Comparison of ENCODE assay signal across 21 cellular contexts in genomic region chr2:95086017-95086416, GRCh38. TPM values are rescaled to one million over a fixed set of nuclear protein-coding genes. Genes with fewer than 3 reads are reported as not detected.
A peak's percentile ranks its signal among the peaks of the same experiment; 100 is the strongest.
DNase-seq lines count a peak whose midpoint lies in the region; ATAC-seq lines count a peak whose summit lies in the region.
"Had no signal": no experiment of that assay in that cellular context is flagged by ENCODE, and none has a peak within 500 bp of the region (broad histone marks: within the 10 kb centered on the region; RNA-seq: fewer than 3 reads in every experiment).

No MANE protein-coding gene starts in this region.

- POLR2A ChIA-PET in activated naive CD8-positive, alpha-beta T cell treated with anti-CD3 and anti-CD28 coated beads, Interleukin-2, amount 10 ng/mL, durations not matched to agents 7 days and 5 days (lab: Charles Lee), result no interaction called here

- no peak overlapping the region for H3K4me3 Mint-ChIP-seq in activated naive CD8-positive, alpha-beta T cell treated with anti-CD3 and anti-CD28 coated beads, Interleukin-2, amount 10 ng/mL, durations not matched to agents 7 days and 5 days
- no peak overlapping the region for H3K4me3 Mint-ChIP-seq in activated naive CD8-positive, alpha-beta T cell treated with anti-CD3 and anti-CD28 coated beads for 36 hours
- H3K4me3 Mint-ChIP-seq: CD14-positive monocyte; CD4-positive, alpha-beta memory T cell; CD4-positive, CD25-positive, alpha-beta regulatory T cell; CD8-positive, alpha-beta memory T cell had no signal

- peaks cover 24% of the 10 kb centered on the region for H3K36me3 Mint-ChIP-seq in activated naive CD8-positive, alpha-beta T cell treated with anti-CD3 and anti-CD28 coated beads, Interleukin-2, amount 10 ng/mL, durations not matched to agents 7 days and 5 days
- peaks cover 27% of the 10 kb centered on the region for H3K36me3 Mint-ChIP-seq in activated naive CD8-positive, alpha-beta T cell treated with anti-CD3 and anti-CD28 coated beads for 36 hours

- intact Hi-C loops in left colon (cut with DNase I, micrococcal nuclease), result no loop called here

- H3K9me3 Mint-ChIP-seq in activated naive CD8-positive, alpha-beta T cell treated with anti-CD3 and anti-CD28 coated beads, Interleukin-2, amount 10 ng/mL, durations not matched to agents 7 days and 5 days, result no peaks in the 10 kb centered on the region
- no peaks in the 10 kb centered on the region for H3K9me3 Mint-ChIP-seq in activated naive CD8-positive, alpha-beta T cell treated with anti-CD3 and anti-CD28 coated beads for 36 hours
- H3K9me3 Mint-ChIP-seq: CD4-positive, alpha-beta memory T cell; CD8-positive, alpha-beta memory T cell had no signal

- no peak for ATAC-seq in activated naive CD8-positive, alpha-beta T cell treated with anti-CD3 and anti-CD28 coated beads, Interleukin-2, amount 10 ng/mL, durations not matched to agents 7 days and 5 days (ENCODE audit: low read depth)
- peak; percentile 84 for ATAC-seq in left colon
- ATAC-seq: GM12878 had no signal

- no peaks in the 10 kb centered on the region for H3K27me3 Mint-ChIP-seq in activated naive CD8-positive, alpha-beta T cell treated with anti-CD3 and anti-CD28 coated beads, Interleukin-2, amount 10 ng/mL, durations not matched to agents 7 days and 5 days
- H3K27me3 Mint-ChIP-seq in activated naive CD8-positive, alpha-beta T cell treated with anti-CD3 and anti-CD28 coated beads for 36 hours, result no peaks in the 10 kb centered on the region
- H3K27me3 Mint-ChIP-seq: CD4-positive, alpha-beta memory T cell; CD4-positive, CD25-positive, alpha-beta regulatory T cell; CD8-positive, alpha-beta memory T cell had no signal

- peaks cover 3% of the 10 kb centered on the region for H3K4me1 Mint-ChIP-seq in activated naive CD8-positive, alpha-beta T cell treated with anti-CD3 and anti-CD28 coated beads, Interleukin-2, amount 10 ng/mL, durations not matched to agents 7 days and 5 days
- no peaks in the 10 kb centered on the region for H3K4me1 Mint-ChIP-seq in activated naive CD8-positive, alpha-beta T cell treated with anti-CD3 and anti-CD28 coated beads for 36 hours
- H3K4me1 Mint-ChIP-seq: CD14-positive monocyte; CD4-positive, alpha-beta memory T cell; CD8-positive, alpha-beta memory T cell had no signal

- peak overlapping the region; percentile 40 for H3K27ac Mint-ChIP-seq in activated naive CD8-positive, alpha-beta T cell treated with anti-CD3 and anti-CD28 coated beads, Interleukin-2, amount 10 ng/mL, durations not matched to agents 7 days and 5 days
- H3K27ac Mint-ChIP-seq in activated naive CD8-positive, alpha-beta T cell treated with anti-CD3 and anti-CD28 coated beads for 36 hours, result no peak overlapping the region

- no peak for DNase-seq in activated naive CD8-positive, alpha-beta T cell treated with anti-CD3 and anti-CD28 coated beads, Interleukin-2, amount 10 ng/mL, durations not matched to agents 7 days and 5 days
- no peak for DNase-seq in activated naive CD8-positive, alpha-beta T cell treated with anti-CD3 and anti-CD28 coated beads for 36 hours
- no peak for DNase-seq in left colon
- DNase-seq in DMS153 treated with DMSO at 0.1 percent for 48 hours (lab: John Stamatoyannopoulos, UW; ENCODE audit: unreplicated experiment), result no peak
- no peak for DNase-seq in activated CD4-positive, alpha-beta T cell treated with anti-CD3 and anti-CD28 coated beads, Interleukin-2, amount 50 U/mL, for 1 hour
- DNase-seq: 8988T; ACHN; BE2C; C1 segment of cervical spinal cord; Calu3; CD4-positive, alpha-beta memory T cell; CD4-positive, CD25-positive, alpha-beta regulatory T cell; CD8-positive, alpha-beta memory T cell; COR-L47; DMS53; DMS79; DND-41; EL; GDM1 had no signal

RNA-seq across cellular contexts. Expression of gene MRPS5, which starts 35.6 kb away (rescaled TPM):
- 10 to 100 TPM; 75.2 to 79.3 TPM for total RNA-seq in activated naive CD8-positive, alpha-beta T cell treated with anti-CD3 and anti-CD28 coated beads, Interleukin-2, amount 10 ng/mL, durations not matched to agents 7 days and 5 days
- 10 to 100 TPM; 83.8 to 84.8 TPM for total RNA-seq in activated naive CD8-positive, alpha-beta T cell treated with anti-CD3 and anti-CD28 coated beads for 36 hours
- 10 to 100 TPM; 55.8 to 73.1 TPM for total RNA-seq in left colon
